In the genomic region with DNA sequence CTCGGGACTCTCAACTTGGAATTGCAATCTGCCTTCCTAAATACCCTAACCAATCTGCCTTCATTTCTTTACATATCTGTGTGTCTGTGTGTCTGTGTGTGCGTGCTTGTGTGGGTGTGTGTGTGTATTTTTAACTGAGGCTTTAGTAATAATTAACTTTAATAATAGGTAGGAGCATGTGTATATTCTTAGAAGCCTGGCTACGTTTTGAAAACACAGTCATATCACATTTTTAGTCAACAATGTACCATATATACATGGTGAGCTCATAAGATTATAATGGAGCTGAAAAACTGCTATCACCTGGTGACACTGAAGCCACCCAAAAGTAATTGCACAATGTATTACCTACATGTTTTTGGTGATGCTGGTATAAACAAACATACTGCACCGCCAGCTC, we compare ENCODE assay signal across 1 cellular context.
TF ChIP-seq lines count a peak whose summit lies in the region.

No MANE protein-coding gene starts in this region.

TF ChIP-seq in GM12878, 131 proteins besides CTCF, POLR2A, EP300 and RAD21 (continued from another document):
- TF ChIP-seq, protein P1, sequence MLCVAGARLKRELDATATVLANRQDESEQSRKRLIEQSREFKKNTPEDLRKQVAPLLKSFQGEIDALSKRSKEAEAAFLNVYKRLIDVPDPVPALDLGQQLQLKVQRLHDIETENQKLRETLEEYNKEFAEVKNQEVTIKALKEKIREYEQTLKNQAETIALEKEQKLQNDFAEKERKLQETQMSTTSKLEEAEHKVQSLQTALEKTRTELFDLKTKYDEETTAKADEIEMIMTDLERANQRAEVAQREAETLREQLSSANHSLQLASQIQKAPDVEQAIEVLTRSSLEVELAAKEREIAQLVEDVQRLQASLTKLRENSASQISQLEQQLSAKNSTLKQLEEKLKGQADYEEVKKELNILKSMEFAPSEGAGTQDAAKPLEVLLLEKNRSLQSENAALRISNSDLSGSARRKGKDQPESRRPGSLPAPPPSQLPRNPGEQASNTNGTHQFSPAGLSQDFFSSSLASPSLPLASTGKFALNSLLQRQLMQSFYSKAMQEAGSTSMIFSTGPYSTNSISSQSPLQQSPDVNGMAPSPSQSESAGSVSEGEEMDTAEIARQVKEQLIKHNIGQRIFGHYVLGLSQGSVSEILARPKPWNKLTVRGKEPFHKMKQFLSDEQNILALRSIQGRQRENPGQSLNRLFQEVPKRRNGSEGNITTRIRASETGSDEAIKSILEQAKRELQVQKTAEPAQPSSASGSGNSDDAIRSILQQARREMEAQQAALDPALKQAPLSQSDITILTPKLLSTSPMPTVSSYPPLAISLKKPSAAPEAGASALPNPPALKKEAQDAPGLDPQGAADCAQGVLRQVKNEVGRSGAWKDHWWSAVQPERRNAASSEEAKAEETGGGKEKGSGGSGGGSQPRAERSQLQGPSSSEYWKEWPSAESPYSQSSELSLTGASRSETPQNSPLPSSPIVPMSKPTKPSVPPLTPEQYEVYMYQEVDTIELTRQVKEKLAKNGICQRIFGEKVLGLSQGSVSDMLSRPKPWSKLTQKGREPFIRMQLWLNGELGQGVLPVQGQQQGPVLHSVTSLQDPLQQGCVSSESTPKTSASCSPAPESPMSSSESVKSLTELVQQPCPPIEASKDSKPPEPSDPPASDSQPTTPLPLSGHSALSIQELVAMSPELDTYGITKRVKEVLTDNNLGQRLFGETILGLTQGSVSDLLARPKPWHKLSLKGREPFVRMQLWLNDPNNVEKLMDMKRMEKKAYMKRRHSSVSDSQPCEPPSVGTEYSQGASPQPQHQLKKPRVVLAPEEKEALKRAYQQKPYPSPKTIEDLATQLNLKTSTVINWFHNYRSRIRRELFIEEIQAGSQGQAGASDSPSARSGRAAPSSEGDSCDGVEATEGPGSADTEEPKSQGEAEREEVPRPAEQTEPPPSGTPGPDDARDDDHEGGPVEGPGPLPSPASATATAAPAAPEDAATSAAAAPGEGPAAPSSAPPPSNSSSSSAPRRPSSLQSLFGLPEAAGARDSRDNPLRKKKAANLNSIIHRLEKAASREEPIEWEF (IDR thresholded peaks at IDR 0.05; ENCODE audit: insufficient replicate concordance, low read depth, low read length), result no peak
- TF ChIP-seq HDGF (IDR thresholded peaks at IDR 0.05) (no peak), NFIC (IDR thresholded peaks at IDR 0.05; ENCODE audit: low read depth, low read length) (peak; percentile 37; the same call in 1 of the 2 replicates), RAD51 (IDR thresholded peaks at IDR 0.05) (no peak), IKZF1 (conservative IDR thresholded peaks at IDR 0.05) (peak; percentile 35), RCOR1 (conservative IDR thresholded peaks at IDR 0.05; ENCODE audit: low read depth, low read length) (no peak), ZBED1 (IDR thresholded peaks at IDR 0.05; ENCODE audit: borderline replicate concordance) (no peak), MEF2B (IDR thresholded peaks at IDR 0.05; ENCODE audit: partially characterized antibody, poor library complexity, severe bottlenecking) (peak; percentile 88), GABPA (IDR thresholded peaks at IDR 0.05; ENCODE audit: low read depth) (no peak), BACH1 (IDR thresholded peaks at IDR 0.05; ENCODE audit: borderline replicate concordance) (0 out of 2 replicates have a peak, but pooled peaks have one; percentile 33), BCL11A (IDR thresholded peaks at IDR 0.05; ENCODE audit: low read depth, low read length) (peak; percentile 58; the same call in 1 of the 2 replicates), STAT3 (IDR thresholded peaks at IDR 0.05; ENCODE audit: low read depth, low read length) (no peak), NBN (IDR thresholded peaks at IDR 0.05) (peak; percentile 55; the same call in 1 of the 2 replicates), TAF1 (IDR thresholded peaks at IDR 0.05; ENCODE audit: borderline replicate concordance, low read depth, low read length) (no peak), CBFB (IDR thresholded peaks at IDR 0.05; ENCODE audit: low read depth) (no peak), KDM1A (IDR thresholded peaks at IDR 0.05; ENCODE audit: borderline replicate concordance) (no peak), MYB (IDR thresholded peaks at IDR 0.05; ENCODE audit: borderline replicate concordance, low read depth, low read length) (no peak), ZZZ3 (IDR thresholded peaks at IDR 0.05; ENCODE audit: control insufficient read depth, insufficient read length, low read depth) (no peak), NFXL1 (IDR thresholded peaks at IDR 0.05; ENCODE audit: borderline replicate concordance) (no peak), HCFC1 (IDR thresholded peaks at IDR 0.05; ENCODE audit: low read length) (no peak), IRF4 (IDR thresholded peaks at IDR 0.05; ENCODE audit: low read depth, low read length) (no peak), DPF2 (IDR thresholded peaks at IDR 0.05) (0 out of 2 replicates have a peak, but pooled peaks have one; percentile 31), MTA2 (IDR thresholded peaks at IDR 0.05; ENCODE audit: low read depth) (peak; percentile 85), MYC (IDR thresholded peaks at IDR 0.05; ENCODE audit: insufficient read depth, insufficient read length, insufficient replicate concordance, low read length, severe bottlenecking) (no peak), GATAD2B (conservative IDR thresholded peaks at IDR 0.05; ENCODE audit: low read depth) (no peak), NRF1 (conservative IDR thresholded peaks at IDR 0.05; ENCODE audit: low read depth, low read length) (no peak), EGR1 (IDR thresholded peaks at IDR 0.05; ENCODE audit: borderline replicate concordance in 1 of 2, low read depth in 2 of 2, low read length in 2 of 2) (no peak), ZNF384 (IDR thresholded peaks at IDR 0.05; ENCODE audit: borderline replicate concordance, low read depth, low read length) (no peak)
- TF ChIP-seq, protein P2, sequence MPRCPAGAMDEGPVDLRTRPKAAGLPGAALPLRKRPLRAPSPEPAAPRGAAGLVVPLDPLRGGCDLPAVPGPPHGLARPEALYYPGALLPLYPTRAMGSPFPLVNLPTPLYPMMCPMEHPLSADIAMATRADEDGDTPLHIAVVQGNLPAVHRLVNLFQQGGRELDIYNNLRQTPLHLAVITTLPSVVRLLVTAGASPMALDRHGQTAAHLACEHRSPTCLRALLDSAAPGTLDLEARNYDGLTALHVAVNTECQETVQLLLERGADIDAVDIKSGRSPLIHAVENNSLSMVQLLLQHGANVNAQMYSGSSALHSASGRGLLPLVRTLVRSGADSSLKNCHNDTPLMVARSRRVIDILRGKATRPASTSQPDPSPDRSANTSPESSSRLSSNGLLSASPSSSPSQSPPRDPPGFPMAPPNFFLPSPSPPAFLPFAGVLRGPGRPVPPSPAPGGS (IDR thresholded peaks at IDR 0.05; ENCODE audit: borderline replicate concordance, insufficient read depth, low read depth, low read length, poor library complexity, severe bottlenecking), result no peak
- TF ChIP-seq, protein P3, sequence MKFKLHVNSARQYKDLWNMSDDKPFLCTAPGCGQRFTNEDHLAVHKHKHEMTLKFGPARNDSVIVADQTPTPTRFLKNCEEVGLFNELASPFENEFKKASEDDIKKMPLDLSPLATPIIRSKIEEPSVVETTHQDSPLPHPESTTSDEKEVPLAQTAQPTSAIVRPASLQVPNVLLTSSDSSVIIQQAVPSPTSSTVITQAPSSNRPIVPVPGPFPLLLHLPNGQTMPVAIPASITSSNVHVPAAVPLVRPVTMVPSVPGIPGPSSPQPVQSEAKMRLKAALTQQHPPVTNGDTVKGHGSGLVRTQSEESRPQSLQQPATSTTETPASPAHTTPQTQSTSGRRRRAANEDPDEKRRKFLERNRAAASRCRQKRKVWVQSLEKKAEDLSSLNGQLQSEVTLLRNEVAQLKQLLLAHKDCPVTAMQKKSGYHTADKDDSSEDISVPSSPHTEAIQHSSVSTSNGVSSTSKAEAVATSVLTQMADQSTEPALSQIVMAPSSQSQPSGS (IDR thresholded peaks at IDR 0.05; ENCODE audit: low read length), result peak; percentile 51; the same call in 1 of the 2 replicates
- TF ChIP-seq, protein P4, sequence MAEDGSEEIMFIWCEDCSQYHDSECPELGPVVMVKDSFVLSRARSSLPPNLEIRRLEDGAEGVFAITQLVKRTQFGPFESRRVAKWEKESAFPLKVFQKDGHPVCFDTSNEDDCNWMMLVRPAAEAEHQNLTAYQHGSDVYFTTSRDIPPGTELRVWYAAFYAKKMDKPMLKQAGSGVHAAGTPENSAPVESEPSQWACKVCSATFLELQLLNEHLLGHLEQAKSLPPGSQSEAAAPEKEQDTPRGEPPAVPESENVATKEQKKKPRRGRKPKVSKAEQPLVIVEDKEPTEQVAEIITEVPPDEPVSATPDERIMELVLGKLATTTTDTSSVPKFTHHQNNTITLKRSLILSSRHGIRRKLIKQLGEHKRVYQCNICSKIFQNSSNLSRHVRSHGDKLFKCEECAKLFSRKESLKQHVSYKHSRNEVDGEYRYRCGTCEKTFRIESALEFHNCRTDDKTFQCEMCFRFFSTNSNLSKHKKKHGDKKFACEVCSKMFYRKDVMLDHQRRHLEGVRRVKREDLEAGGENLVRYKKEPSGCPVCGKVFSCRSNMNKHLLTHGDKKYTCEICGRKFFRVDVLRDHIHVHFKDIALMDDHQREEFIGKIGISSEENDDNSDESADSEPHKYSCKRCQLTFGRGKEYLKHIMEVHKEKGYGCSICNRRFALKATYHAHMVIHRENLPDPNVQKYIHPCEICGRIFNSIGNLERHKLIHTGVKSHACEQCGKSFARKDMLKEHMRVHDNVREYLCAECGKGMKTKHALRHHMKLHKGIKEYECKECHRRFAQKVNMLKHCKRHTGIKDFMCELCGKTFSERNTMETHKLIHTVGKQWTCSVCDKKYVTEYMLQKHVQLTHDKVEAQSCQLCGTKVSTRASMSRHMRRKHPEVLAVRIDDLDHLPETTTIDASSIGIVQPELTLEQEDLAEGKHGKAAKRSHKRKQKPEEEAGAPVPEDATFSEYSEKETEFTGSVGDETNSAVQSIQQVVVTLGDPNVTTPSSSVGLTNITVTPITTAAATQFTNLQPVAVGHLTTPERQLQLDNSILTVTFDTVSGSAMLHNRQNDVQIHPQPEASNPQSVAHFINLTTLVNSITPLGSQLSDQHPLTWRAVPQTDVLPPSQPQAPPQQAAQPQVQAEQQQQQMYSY (CRISPR knock-in tag; IDR thresholded peaks at IDR 0.05), result no peak
- TF ChIP-seq, protein P5, sequence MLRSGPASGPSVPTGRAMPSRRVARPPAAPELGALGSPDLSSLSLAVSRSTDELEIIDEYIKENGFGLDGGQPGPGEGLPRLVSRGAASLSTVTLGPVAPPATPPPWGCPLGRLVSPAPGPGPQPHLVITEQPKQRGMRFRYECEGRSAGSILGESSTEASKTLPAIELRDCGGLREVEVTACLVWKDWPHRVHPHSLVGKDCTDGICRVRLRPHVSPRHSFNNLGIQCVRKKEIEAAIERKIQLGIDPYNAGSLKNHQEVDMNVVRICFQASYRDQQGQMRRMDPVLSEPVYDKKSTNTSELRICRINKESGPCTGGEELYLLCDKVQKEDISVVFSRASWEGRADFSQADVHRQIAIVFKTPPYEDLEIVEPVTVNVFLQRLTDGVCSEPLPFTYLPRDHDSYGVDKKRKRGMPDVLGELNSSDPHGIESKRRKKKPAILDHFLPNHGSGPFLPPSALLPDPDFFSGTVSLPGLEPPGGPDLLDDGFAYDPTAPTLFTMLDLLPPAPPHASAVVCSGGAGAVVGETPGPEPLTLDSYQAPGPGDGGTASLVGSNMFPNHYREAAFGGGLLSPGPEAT (IDR thresholded peaks at IDR 0.05; ENCODE audit: low read depth), result peak; percentile 60; the same call in 1 of the 2 replicates
